ENCODE assay signal across 24 cellular contexts in the genomic region with DNA sequence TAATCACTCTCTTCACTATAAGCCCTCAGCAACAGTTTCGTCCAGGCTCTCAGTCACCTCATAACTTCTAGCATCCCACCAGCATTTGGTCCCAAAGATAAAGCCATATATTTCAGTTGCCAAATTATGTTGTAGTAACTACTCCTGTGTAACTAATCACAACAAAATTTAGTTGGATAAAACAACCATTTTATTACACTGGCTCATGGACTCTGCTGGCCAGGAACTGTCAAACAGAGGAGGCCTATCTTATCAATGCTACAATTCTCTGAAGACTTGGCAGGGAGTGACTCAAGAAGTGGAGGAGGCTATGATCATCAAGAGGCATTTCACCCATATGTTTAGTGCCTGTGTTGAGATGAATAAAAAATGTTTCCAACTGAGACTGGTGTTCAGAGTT.
"Had no signal": no experiment of that assay in that cellular context is flagged by ENCODE, and none has a peak within 500 bp of the region (broad histone marks: within the 10 kb centered on the region; RNA-seq: fewer than 3 reads in every experiment).

No MANE protein-coding gene starts in this region.

- H3K9me3 ChIP-seq: right lobe of liver had no signal

- H2AFZ ChIP-seq: parathyroid adenoma had no signal

- H3K4me1 ChIP-seq: adrenal gland, parathyroid adenoma, right lobe of liver, tibial nerve had no signal

- H3K27me3 ChIP-seq: adrenal gland, right lobe of liver, tibial nerve had no signal

- H3K4me1 Mint-ChIP-seq: nephron progenitor cell; stimulated activated effector memory CD8-positive, alpha-beta T cell treated with anti-CD3 and anti-CD28 coated beads, Interleukin-12 subunit alpha, Interleukin-12 subunit beta, amount 100 ng/mL, for 72 hours; stimulated activated naive CD8-positive, alpha-beta T cell treated with anti-CD3 and anti-CD28 coated beads, Interleukin-15, amount 100 ng/mL, for 72 hours had no signal

- H3K9ac ChIP-seq: parathyroid adenoma had no signal

- H3K9me3 Mint-ChIP-seq: activated T-cell treated with anti-CD3 and anti-CD28 coated beads, Interleukin-2, amount 50 U/mL, for 4 hours; activated T-helper 2 cell treated with anti-CD3 and anti-CD28 coated beads, Interferon-gamma antibody, Interleukin-2, Interleukin-4, amounts not matched to agents 10 μg/mL and 5 μg/mL and 100 μg/mL, durations not matched to agents 14 hours and 24 hours and 36 hours; stimulated activated effector memory CD8-positive, alpha-beta T cell treated with anti-CD3 and anti-CD28 coated beads, Interleukin-12 subunit alpha, Interleukin-12 subunit beta, amount 100 ng/mL, for 72 hours; stimulated activated naive CD8-positive, alpha-beta T cell treated with anti-CD3 and anti-CD28 coated beads, Interleukin-15, amount 100 ng/mL, for 72 hours; T-helper 1 cell treated with Interleukin-12 subunit alpha and Interleukin-12 subunit beta and Interleukin-4 antibody, amounts not matched to agents 30 μg/mL and 1 μg/mL, for 36 hours had no signal

- ATAC-seq: activated T-cell treated with anti-CD3 and anti-CD28 coated beads, Interleukin-2, amount 50 U/mL, for 4 hours; left lobe of liver; right lobe of liver; stimulated activated effector memory CD8-positive, alpha-beta T cell treated with anti-CD3 and anti-CD28 coated beads, Interleukin-12 subunit alpha, Interleukin-12 subunit beta, amount 100 ng/mL, for 72 hours; stimulated activated naive CD8-positive, alpha-beta T cell treated with anti-CD3 and anti-CD28 coated beads, Interleukin-15, amount 100 ng/mL, for 72 hours had no signal

- H3K27me3 Mint-ChIP-seq: activated naive CD8-positive, alpha-beta T cell; stimulated activated naive CD8-positive, alpha-beta T cell treated with anti-CD3 and anti-CD28 coated beads, Interleukin-15, amount 100 ng/mL, for 72 hours had no signal

- H3K36me3 Mint-ChIP-seq: activated naive CD8-positive, alpha-beta T cell; stimulated activated effector memory CD8-positive, alpha-beta T cell treated with anti-CD3 and anti-CD28 coated beads, Interleukin-12 subunit alpha, Interleukin-12 subunit beta, amount 100 ng/mL, for 72 hours had no signal

- DNase-seq: activated CD4-positive, alpha-beta T cell treated with anti-CD3 and anti-CD28 coated beads for 4 hours; activated CD4-positive, alpha-beta T cell treated with anti-CD3 and anti-CD28 coated beads, Interleukin-2, amount 50 U/mL, for 48 hours; activated CD4-positive, CD25-positive, alpha-beta regulatory T cell; activated CD8-positive, alpha-beta memory T cell treated with anti-CD3 and anti-CD28 coated beads, Interleukin-2, amount 50 U/mL, for 48 hours; activated naive CD4-positive, alpha-beta T cell; activated T-cell treated with anti-CD3 and anti-CD28 coated beads, Interleukin-2, amount 50 U/mL, for 4 hours; adrenal gland; foreskin fibroblast; kidney; mammary epithelial cell; nephron progenitor cell; right lobe of liver; stimulated activated CD4-positive, alpha-beta T cell treated with anti-CD3 and anti-CD28 coated beads, Interleukin-2, amount 100 ng/mL, for 24 hours; stimulated activated naive CD8-positive, alpha-beta T cell treated with anti-CD3 and anti-CD28 coated beads, Interleukin-15, amount 100 ng/mL, for 72 hours; T1000 had no signal

- H3K4me3 Mint-ChIP-seq: activated naive CD8-positive, alpha-beta T cell; activated T-cell treated with anti-CD3 and anti-CD28 coated beads, Interleukin-2, amount 50 U/mL, for 4 hours; nephron progenitor cell; stimulated activated effector memory CD8-positive, alpha-beta T cell treated with anti-CD3 and anti-CD28 coated beads, Interleukin-12 subunit alpha, Interleukin-12 subunit beta, amount 100 ng/mL, for 72 hours; stimulated activated naive CD8-positive, alpha-beta T cell treated with anti-CD3 and anti-CD28 coated beads, Interleukin-15, amount 100 ng/mL, for 72 hours; T-helper 1 cell treated with Interleukin-12 subunit alpha and Interleukin-12 subunit beta and Interleukin-4 antibody, amounts not matched to agents 30 μg/mL and 1 μg/mL, for 36 hours had no signal

- H3K27ac Mint-ChIP-seq: activated naive CD8-positive, alpha-beta T cell; activated T-helper 2 cell treated with anti-CD3 and anti-CD28 coated beads, Interferon-gamma antibody, Interleukin-2, Interleukin-4, amounts not matched to agents 10 μg/mL and 5 μg/mL and 100 μg/mL, durations not matched to agents 14 hours and 24 hours and 36 hours; nephron progenitor cell; stimulated activated effector memory CD8-positive, alpha-beta T cell treated with anti-CD3 and anti-CD28 coated beads, Interleukin-12 subunit alpha, Interleukin-12 subunit beta, amount 100 ng/mL, for 72 hours; stimulated activated naive CD8-positive, alpha-beta T cell treated with anti-CD3 and anti-CD28 coated beads, Interleukin-15, amount 100 ng/mL, for 72 hours; T-helper 1 cell treated with Interleukin-12 subunit alpha and Interleukin-12 subunit beta and Interleukin-4 antibody, amounts not matched to agents 30 μg/mL and 1 μg/mL, for 36 hours had no signal

- H3K27ac ChIP-seq: adrenal gland, epithelial cell of prostate, parathyroid adenoma, right lobe of liver, skin epidermis, tibial nerve had no signal

- H3K36me3 ChIP-seq: adrenal gland, right lobe of liver, tibial nerve had no signal

- H3K4me3 ChIP-seq: adrenal gland, right lobe of liver, skin epidermis, tibial nerve had no signal

- H3K79me2 ChIP-seq: parathyroid adenoma had no signal
